In the genomic region with DNA sequence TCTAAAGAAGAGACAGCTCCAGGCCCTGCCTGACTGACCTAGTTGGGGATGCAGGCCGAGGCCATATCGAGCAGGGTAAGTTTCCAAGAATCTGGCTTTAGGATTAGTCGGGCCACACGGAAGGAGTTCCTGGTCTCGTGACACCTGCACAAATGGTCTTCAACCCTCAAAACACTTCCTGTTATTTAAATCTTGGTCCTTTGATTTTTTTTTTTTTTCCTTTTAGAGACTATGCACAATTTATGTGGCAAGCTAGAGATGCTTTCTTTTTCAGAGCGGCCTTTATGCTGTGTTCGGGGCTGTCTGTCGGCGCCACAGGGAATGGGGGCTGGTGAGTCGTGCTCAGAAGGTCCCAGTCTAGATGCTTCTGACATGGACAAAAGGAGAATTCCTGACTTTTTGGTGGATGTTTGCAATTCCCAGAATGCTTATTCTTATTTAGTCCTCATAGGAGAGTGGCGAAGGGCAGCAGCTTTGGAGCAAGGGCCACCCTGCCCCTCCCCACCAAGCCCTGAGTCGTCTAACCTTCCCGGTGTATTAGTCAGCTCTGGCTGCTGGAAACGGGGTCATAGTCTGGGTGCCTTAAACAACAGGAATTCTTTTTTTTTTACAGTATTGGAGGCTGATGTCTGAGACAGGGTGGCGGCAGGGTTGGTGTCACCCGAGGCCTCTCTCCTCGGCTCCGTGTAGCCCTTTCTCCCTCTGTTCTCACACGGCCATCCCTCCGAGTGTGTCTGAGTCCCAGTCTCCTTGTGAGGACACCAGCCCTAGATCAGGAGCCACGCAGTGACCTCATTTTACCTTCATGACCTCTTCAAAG, we compare ENCODE assay signal across 1 cellular context.
TF ChIP-seq lines count a peak whose summit lies in the region.

No MANE protein-coding gene starts in this region.

TF ChIP-seq in SK-N-SH, 30 proteins besides CTCF, POLR2A, EP300 and RAD21 (continued from another document):
- TF ChIP-seq, protein P1, sequence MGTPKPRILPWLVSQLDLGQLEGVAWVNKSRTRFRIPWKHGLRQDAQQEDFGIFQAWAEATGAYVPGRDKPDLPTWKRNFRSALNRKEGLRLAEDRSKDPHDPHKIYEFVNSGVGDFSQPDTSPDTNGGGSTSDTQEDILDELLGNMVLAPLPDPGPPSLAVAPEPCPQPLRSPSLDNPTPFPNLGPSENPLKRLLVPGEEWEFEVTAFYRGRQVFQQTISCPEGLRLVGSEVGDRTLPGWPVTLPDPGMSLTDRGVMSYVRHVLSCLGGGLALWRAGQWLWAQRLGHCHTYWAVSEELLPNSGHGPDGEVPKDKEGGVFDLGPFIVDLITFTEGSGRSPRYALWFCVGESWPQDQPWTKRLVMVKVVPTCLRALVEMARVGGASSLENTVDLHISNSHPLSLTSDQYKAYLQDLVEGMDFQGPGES (IDR thresholded peaks at IDR 0.05; ENCODE audit: low read depth, low read length) = no peak
- TF ChIP-seq MXI1 (IDR thresholded peaks at IDR 0.05; ENCODE audit: low read depth, low read length) (no peak), USF1 (IDR thresholded peaks at IDR 0.05; ENCODE audit: borderline replicate concordance, low read depth) (no peak), CHD2 (IDR thresholded peaks at IDR 0.05; ENCODE audit: low read length, partially characterized antibody) (no peak), EZH2phosphoT487 (IDR thresholded peaks at IDR 0.05; ENCODE audit: borderline replicate concordance, low read depth) (no peak), RXRA (IDR thresholded peaks at IDR 0.05; ENCODE audit: borderline replicate concordance, low read depth) (peak; percentile 71; the same call in 1 of the 2 replicates), FOXJ3 (CRISPR knock-in tag; IDR thresholded peaks at IDR 0.05) (no peak), YY1 (IDR thresholded peaks at IDR 0.05; ENCODE audit: low read depth) (no peak), SMC3 (IDR thresholded peaks at IDR 0.05; ENCODE audit: low read depth, low read length) (no peak), TCF12 (IDR thresholded peaks at IDR 0.05) (peak; percentile 13; the same call in 1 of the 2 replicates), RFX5 (IDR thresholded peaks at IDR 0.05; ENCODE audit: low read length) (no peak)
- TF ChIP-seq, protein P2, sequence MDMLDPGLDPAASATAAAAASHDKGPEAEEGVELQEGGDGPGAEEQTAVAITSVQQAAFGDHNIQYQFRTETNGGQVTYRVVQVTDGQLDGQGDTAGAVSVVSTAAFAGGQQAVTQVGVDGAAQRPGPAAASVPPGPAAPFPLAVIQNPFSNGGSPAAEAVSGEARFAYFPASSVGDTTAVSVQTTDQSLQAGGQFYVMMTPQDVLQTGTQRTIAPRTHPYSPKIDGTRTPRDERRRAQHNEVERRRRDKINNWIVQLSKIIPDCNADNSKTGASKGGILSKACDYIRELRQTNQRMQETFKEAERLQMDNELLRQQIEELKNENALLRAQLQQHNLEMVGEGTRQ (IDR thresholded peaks at IDR 0.05; ENCODE audit: borderline replicate concordance, low read depth, low read length) = no peak
